ENCODE assay signal across 20 cellular contexts in the genomic region with DNA sequence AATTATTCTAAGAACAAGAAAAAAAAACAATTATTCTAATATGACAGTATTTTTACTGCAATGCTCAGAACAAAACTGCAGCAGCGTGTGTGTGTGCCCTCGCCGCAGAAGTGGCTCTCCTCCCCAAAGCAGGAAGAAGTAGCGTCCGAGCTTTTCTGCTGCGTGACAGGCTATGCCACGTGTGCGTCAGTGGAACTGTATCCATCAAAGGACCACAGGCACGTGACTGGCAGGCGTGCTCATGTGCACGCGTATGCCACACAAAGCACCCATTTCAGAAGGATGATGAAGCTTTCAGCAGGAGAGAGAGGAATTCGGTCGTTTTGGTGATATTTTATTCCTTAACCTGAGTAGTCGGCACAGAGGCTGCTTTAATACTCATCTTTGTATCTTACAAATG. TPM values are rescaled to one million over a fixed set of nuclear protein-coding genes. Genes with fewer than 3 reads are reported as not detected.
A peak's percentile ranks its signal among the peaks of the same experiment; 100 is the strongest.
DNase-seq lines count a peak whose midpoint lies in the region; ATAC-seq and TF ChIP-seq lines count a peak whose summit lies in the region.
"Had no signal": no experiment of that assay in that cellular context is flagged by ENCODE, and none has a peak within 500 bp of the region (broad histone marks: within the 10 kb centered on the region; RNA-seq: fewer than 3 reads in every experiment).

No MANE protein-coding gene starts in this region.

- WGBS in endodermal cell (ENCODE audit: insufficient coverage in 1 of 2, insufficient read length in 1 of 2), 2 experiments = 93 to 97% methylated on average over 9 to 15 of the region's 15 CpGs

- CTCF ChIA-PET in activated B cell treated with CpG ODN at 0.5 μM for 24 hours (lab: Charles Lee) = no interaction called here

- intact Hi-C loops in activated B cell treated with CpG ODN at 0.5 μM for 24 hours (cut with micrococcal nuclease) (no loop called here), left cardiac atrium (cut with DNase I) (no loop called here)

- H3K4me1 Mint-ChIP-seq in activated B cell treated with CpG ODN at 0.5 μM for 24 hours (peaks cover 41% of the 10 kb centered on the region), glutamatergic neuron (ENCODE audit: low read depth, unreplicated experiment) (peaks cover 17% of the 10 kb centered on the region), endodermal cell (peaks cover 7% of the 10 kb centered on the region)

- H3K27ac Mint-ChIP-seq in activated B cell treated with CpG ODN at 0.5 μM for 24 hours = peak overlapping the region; percentile 80
- peak overlapping the region; percentile 12 for H3K27ac Mint-ChIP-seq in glutamatergic neuron (ENCODE audit: unreplicated experiment)
- H3K27ac Mint-ChIP-seq in endodermal cell = no peak overlapping the region
- H3K27ac Mint-ChIP-seq: activated CD4-positive, alpha-beta T cell treated with anti-CD3 and anti-CD28 coated beads, Interleukin-2, amount 10 ng/mL, durations not matched to agents 24 days and 14 days; activated naive CD8-positive, alpha-beta T cell treated with anti-CD3 and anti-CD28 coated beads, Interleukin-2, amount 10 ng/mL, durations not matched to agents 7 days and 5 days; naive thymus-derived CD8-positive, alpha-beta T cell; progenitor cell of endocrine pancreas; T-helper 1 cell treated with Interleukin-12 subunit alpha and Interleukin-12 subunit beta and Interleukin-4 antibody, amounts not matched to agents 30 μg/mL and 1 μg/mL, for 36 hours had no signal

- H3K4me3 ChIP-seq in endodermal cell (ENCODE audit: low read length) = no peak overlapping the region
- H3K4me3 ChIP-seq: colonic mucosa, testis had no signal

- H3K4me1 ChIP-seq in endodermal cell (ENCODE audit: control insufficient read depth, insufficient read depth, low read length) = no peaks in the 10 kb centered on the region

- TF ChIP-seq CTCF in activated B cell treated with CpG ODN at 0.5 μM for 24 hours (IDR thresholded peaks at IDR 0.05) (no peak), glutamatergic neuron (IDR thresholded peaks at IDR 0.05; ENCODE audit: partially characterized antibody, unreplicated experiment) (no peak), endodermal cell (conservative IDR thresholded peaks at IDR 0.05) (no peak)

- POLR2A ChIA-PET in activated B cell treated with CpG ODN at 0.5 μM for 24 hours (lab: Charles Lee) = interaction anchor here (0.6 to 1.7 kb wide), 7 partner anchors 9 to 685 kb away, joined by 3 to 8 read pairs (median 4); a partner anchor contains a TSS

- H3K4me3 Mint-ChIP-seq in activated B cell treated with CpG ODN at 0.5 μM for 24 hours (peak overlapping the region; percentile 61), glutamatergic neuron (ENCODE audit: unreplicated experiment) (peak overlapping the region; percentile 68), endodermal cell (no peak overlapping the region)
- H3K4me3 Mint-ChIP-seq: activated CD4-positive, alpha-beta T cell treated with anti-CD3 and anti-CD28 coated beads, Interleukin-2, amount 10 ng/mL, durations not matched to agents 24 days and 14 days; activated naive CD8-positive, alpha-beta T cell treated with anti-CD3 and anti-CD28 coated beads, Interleukin-2, amount 10 ng/mL, durations not matched to agents 7 days and 5 days; T-helper 1 cell treated with Interleukin-12 subunit alpha and Interleukin-12 subunit beta and Interleukin-4 antibody, amounts not matched to agents 30 μg/mL and 1 μg/mL, for 36 hours had no signal

- no peaks in the 10 kb centered on the region for H3K27me3 Mint-ChIP-seq in activated B cell treated with CpG ODN at 0.5 μM for 24 hours
- peaks cover 7% of the 10 kb centered on the region for H3K27me3 Mint-ChIP-seq in glutamatergic neuron (ENCODE audit: unreplicated experiment)
- H3K27me3 Mint-ChIP-seq in endodermal cell (ENCODE audit: insufficient read depth) = peaks cover 8% of the 10 kb centered on the region
- H3K27me3 Mint-ChIP-seq: naive thymus-derived CD8-positive, alpha-beta T cell had no signal

- H3K27ac ChIP-seq in endodermal cell (ENCODE audit: low read depth, low read length) = no peak overlapping the region
- H3K27ac ChIP-seq: brain microvascular endothelial cell, colonic mucosa, testis had no signal

- H3K9ac ChIP-seq in endodermal cell (ENCODE audit: extremely low read depth, low read length, poor library complexity, severe bottlenecking) = no peak overlapping the region

- no peaks in the 10 kb centered on the region for H3K9me3 Mint-ChIP-seq in activated B cell treated with CpG ODN at 0.5 μM for 24 hours
- H3K9me3 Mint-ChIP-seq in glutamatergic neuron (ENCODE audit: unreplicated experiment) = peaks cover 11% of the 10 kb centered on the region
- H3K9me3 Mint-ChIP-seq in endodermal cell = peaks cover 3% of the 10 kb centered on the region
- H3K9me3 Mint-ChIP-seq: activated CD4-positive, alpha-beta T cell treated with anti-CD3 and anti-CD28 coated beads, Interleukin-2, amount 10 ng/mL, durations not matched to agents 24 days and 14 days; activated naive CD8-positive, alpha-beta T cell treated with anti-CD3 and anti-CD28 coated beads, Interleukin-2, amount 10 ng/mL, durations not matched to agents 7 days and 5 days; naive thymus-derived CD8-positive, alpha-beta T cell; T-helper 1 cell treated with Interleukin-12 subunit alpha and Interleukin-12 subunit beta and Interleukin-4 antibody, amounts not matched to agents 30 μg/mL and 1 μg/mL, for 36 hours had no signal

- ATAC-seq in activated B cell treated with CpG ODN at 0.5 μM for 24 hours (ENCODE audit: low read depth) (no peak), left cardiac atrium (no peak)
- ATAC-seq: left colon; naive thymus-derived CD8-positive, alpha-beta T cell had no signal

- no peaks in the 10 kb centered on the region for H3K27me3 ChIP-seq in endodermal cell (ENCODE audit: control insufficient read depth, insufficient read depth, low read length, poor library complexity, severe bottlenecking)
- H3K27me3 ChIP-seq: brain microvascular endothelial cell, testis had no signal

- peaks cover 33% of the 10 kb centered on the region for H3K36me3 ChIP-seq in endodermal cell (ENCODE audit: control insufficient read depth, insufficient read depth, low read length)
- H3K36me3 ChIP-seq: colonic mucosa had no signal

- H3K36me3 Mint-ChIP-seq in activated B cell treated with CpG ODN at 0.5 μM for 24 hours (ENCODE audit: low read depth) (peaks cover 49% of the 10 kb centered on the region), glutamatergic neuron (ENCODE audit: unreplicated experiment) (peaks cover 11% of the 10 kb centered on the region), endodermal cell (ENCODE audit: low read depth) (peaks cover 30% of the 10 kb centered on the region)

- DNase-seq in COLO829 (ENCODE audit: low spot score) (peak; percentile 80), activated B cell treated with CpG ODN at 0.5 μM for 24 hours (no peak), glutamatergic neuron (no peak), pons (ENCODE audit: low spot score) (peak; percentile 54), endodermal cell (no peak), NCI-H2029 treated with DMSO at 0.1 percent for 48 hours (lab: John Stamatoyannopoulos, UW) (no peak), left cardiac atrium (no peak)
- no peak for DNase-seq in activated T-cell treated with anti-CD3 and anti-CD28 coated beads, Interleukin-2, amount 50 U/mL, for 1 hour
- DNase-seq: activated CD4-positive, alpha-beta T cell treated with anti-CD3 and anti-CD28 coated beads, Interleukin-2, amount 10 ng/mL, durations not matched to agents 24 days and 14 days; activated naive CD8-positive, alpha-beta T cell treated with anti-CD3 and anti-CD28 coated beads, Interleukin-2, amount 10 ng/mL, durations not matched to agents 7 days and 5 days; brain microvascular endothelial cell; CD8-positive, alpha-beta memory T cell; colonic mucosa; DMS79; left colon; NCI-H1092 treated with DMSO at 0.1 percent for 48 hours; testis had no signal

- no peaks in the 10 kb centered on the region for H3K9me3 ChIP-seq in endodermal cell (ENCODE audit: control insufficient read depth, low read length)
- H3K9me3 ChIP-seq: colonic mucosa, testis had no signal

RNA-seq across cellular contexts. Expression of a gene that starts 3.6 kb away (rescaled TPM):
- total RNA-seq in activated B cell treated with CpG ODN at 0.5 μM for 24 hours (54.5 and 55.6 TPM in 2 replicates), glutamatergic neuron (ENCODE audit: unreplicated experiment) (12.6 TPM), endodermal cell (10 to 100 TPM; 15.8 to 17.4 TPM), left cardiac atrium (1 to 10 TPM; 6.4 to 8.4 TPM)
- 21.1 TPM for polyA plus RNA-seq in endodermal cell (2013, experiment 1 of 2)
- 22.4 TPM for polyA plus RNA-seq in endodermal cell (2013, experiment 2 of 2)

RNA-seq across cellular contexts. Expression of a gene that starts 41.2 kb away (rescaled TPM):
- total RNA-seq in activated B cell treated with CpG ODN at 0.5 μM for 24 hours (33.2 and 37.6 TPM in 2 replicates), glutamatergic neuron (ENCODE audit: unreplicated experiment) (78.7 TPM), endodermal cell (100 to 1,000 TPM in 1 of 2 donors, 10 to 100 TPM in 1; 48.9 to 133 TPM), left cardiac atrium (1 to 10 TPM; 4.0 to 4.7 TPM)
- polyA plus RNA-seq in endodermal cell (2013, experiment 1 of 2) = 71.6 TPM
- polyA plus RNA-seq in endodermal cell (2013, experiment 2 of 2) = 66.6 TPM
- total RNA-seq: activated CD4-positive, alpha-beta T cell treated with anti-CD3 and anti-CD28 coated beads, Interleukin-2, amount 10 ng/mL, durations not matched to agents 24 days and 14 days; CD8-positive, alpha-beta memory T cell had no signal
- polyA plus RNA-seq: CD8-positive, alpha-beta memory T cell had no signal

RNA-seq across cellular contexts. Expression of a gene that starts 53.4 kb away (rescaled TPM):
- total RNA-seq in activated B cell treated with CpG ODN at 0.5 μM for 24 hours = 74.6 and 78.9 TPM in 2 replicates
- total RNA-seq in glutamatergic neuron (ENCODE audit: unreplicated experiment) = 70.5 TPM
- total RNA-seq in endodermal cell = 10 to 100 TPM; 28.1 to 28.5 TPM
- 23.9 TPM for polyA plus RNA-seq in endodermal cell (2013, experiment 1 of 2)
- 19.5 TPM for polyA plus RNA-seq in endodermal cell (2013, experiment 2 of 2)
- total RNA-seq in left cardiac atrium = 10 to 100 TPM; 23.3 to 23.6 TPM

Comparison
In these comparisons a context has a peak if more than half of its experiments do, and no peak if none do; other contexts are left out.
1. DNase-seq: peak in COLO829 (single experiment) and pons (single experiment); none in activated B cell treated with CpG ODN at 0.5 μM for 24 hours (single experiment), glutamatergic neuron (single experiment), endodermal cell (single experiment), activated T-cell treated with anti-CD3 and anti-CD28 coated beads, Interleukin-2, amount 50 U/mL, for 1 hour (single experiment), NCI-H2029 treated with DMSO at 0.1 percent for 48 hours (single experiment) and left cardiac atrium (single experiment).